In genomic region chr10:114026189-114027040, GRCh38 we compare ENCODE assay signal across 11 cellular contexts. TPM values are rescaled to one million over a fixed set of nuclear protein-coding genes. Genes with fewer than 3 reads are reported as not detected.
DNase-seq lines count a peak whose midpoint lies in the region; ATAC-seq and TF ChIP-seq lines count a peak whose summit lies in the region.
"Had no signal": no experiment of that assay in that cellular context is flagged by ENCODE, and none has a peak within 500 bp of the region (broad histone marks: within the 10 kb centered on the region; RNA-seq: fewer than 3 reads in every experiment).

No MANE protein-coding gene starts in this region.

- in situ Hi-C loops in brain microvascular endothelial cell (cut with HindIII; ENCODE audit: low pct_ligation_motif_present, low sequenced_read_pairs) = no loop called here

- peak overlapping the region; percentile 87 for H3K27ac ChIP-seq in brain microvascular endothelial cell
- H3K27ac ChIP-seq: stomach had no signal

- H3K4me3 ChIP-seq in GM12865 (ENCODE audit: low read depth, low read length) (no peak overlapping the region), brain microvascular endothelial cell (ENCODE audit: low read depth, low read length) (peak overlapping the region; percentile 2)
- H3K4me3 ChIP-seq: stomach had no signal

- DNase-seq in GM12865 (ENCODE audit: low read depth) = peak; percentile 60
- peak; percentile 78 for DNase-seq in brain microvascular endothelial cell
- DNase-seq in omental fat pad (ENCODE audit: low spot score) = no peak
- no peak for DNase-seq in activated CD8-positive, alpha-beta memory T cell treated with anti-CD3 and anti-CD28 coated beads for 24 hours
- DNase-seq in NK-92 treated with Interleukin-12 subunit alpha and Interleukin-12 subunit beta, amount 100 ng/mL, for 24 hours (lab: John Stamatoyannopoulos, UW) = no peak
- DNase-seq in activated CD4-positive, CD25-positive, alpha-beta regulatory T cell (lab: John Stamatoyannopoulos, UW) = no peak
- DNase-seq in MV-4-11 (lab: John Stamatoyannopoulos, UW) = no peak
- DNase-seq: activated gamma-delta T cell treated with Interleukin-2 at 50 U/mL for 16 hours, NCI-H510A treated with DMSO at 0.1 percent for 48 hours, stomach had no signal

- ATAC-seq in HG03520 (IDR thresholded peaks at IDR 0.05; ENCODE audit: unreplicated experiment) = peak; percentile 29
- peak; percentile 83 for ATAC-seq in omental fat pad (ENCODE audit: low FRiP score)

- no peaks in the 10 kb centered on the region for H3K27me3 ChIP-seq in brain microvascular endothelial cell (replicated peaks)
- H3K27me3 ChIP-seq: stomach had no signal

- no peaks in the 10 kb centered on the region for H3K36me3 ChIP-seq in brain microvascular endothelial cell (replicated peaks)
- H3K36me3 ChIP-seq: stomach had no signal

- TF ChIP-seq CTCF in GM12865 (IDR thresholded peaks at IDR 0.05; ENCODE audit: insufficient read depth, low read depth, low read length, missing control alignments) (no peak), brain microvascular endothelial cell (IDR thresholded peaks at IDR 0.05; ENCODE audit: low read depth, low read length, missing control alignments) (no peak), omental fat pad (IDR thresholded peaks at IDR 0.05) (no peak)

RNA-seq across cellular contexts. Expression of gene ADRB1, which starts 17.3 kb away (rescaled TPM):
- 10 to 100 TPM in 1 of 4 donors, 1 to 10 TPM in 3; 4.3 to 16.7 (median 6.4) TPM for total RNA-seq in omental fat pad

Comparison
In these comparisons a context has a peak if more than half of its experiments do, and no peak if none do; other contexts are left out.
1. DNase-seq: peak in GM12865 (single experiment) and brain microvascular endothelial cell (single experiment); none in omental fat pad (single experiment), activated CD8-positive, alpha-beta memory T cell treated with anti-CD3 and anti-CD28 coated beads for 24 hours (single experiment), NK-92 treated with Interleukin-12 subunit alpha and Interleukin-12 subunit beta, amount 100 ng/mL, for 24 hours (single experiment), activated CD4-positive, CD25-positive, alpha-beta regulatory T cell (0 of 4) and MV-4-11 (single experiment).